9 cellular contexts compared by ENCODE assay signal in genomic region chr3:16181361-16181760, GRCh38. TPM values are rescaled to one million over a fixed set of nuclear protein-coding genes. Genes with fewer than 3 reads are reported as not detected.
DNase-seq lines count a peak whose midpoint lies in the region; ATAC-seq and TF ChIP-seq lines count a peak whose summit lies in the region.
"Had no signal": no experiment of that assay in that cellular context is flagged by ENCODE, and none has a peak within 500 bp of the region (broad histone marks: within the 10 kb centered on the region; RNA-seq: fewer than 3 reads in every experiment).

No MANE protein-coding gene starts in this region.

- H3K4me3 ChIP-seq in HL-60 (replicated peaks; ENCODE audit: insufficient read depth, low read length) (no peak overlapping the region), adrenal gland (no peak overlapping the region), right atrium auricular region (no peak overlapping the region), thyroid gland (replicated peaks in 1 of 3) (no peak overlapping the region)

- no peak for TF ChIP-seq CTCF in HL-60 (IDR thresholded peaks at IDR 0.05; ENCODE audit: insufficient read depth, low read length)
- TF ChIP-seq CTCF in adrenal gland (IDR thresholded peaks at IDR 0.05) = no peak
- no peak for TF ChIP-seq CTCF in right atrium auricular region (IDR thresholded peaks at IDR 0.05)
- TF ChIP-seq CTCF in thyroid gland (IDR thresholded peaks at IDR 0.05) = no peak

- H3K4me3 Mint-ChIP-seq in activated T-helper 1 cell treated with anti-CD3 and anti-CD28 coated beads, Interleukin-12 subunit alpha, Interleukin-12 subunit beta, Interleukin-2, Interleukin-4 antibody, amounts not matched to agents 30 ng/mL and 10 ng/mL and 1 ng/mL, durations not matched to agents 14 hours and 24 hours and 36 hours = no peak overlapping the region
- no peak overlapping the region for H3K4me3 Mint-ChIP-seq in activated T-cell treated with anti-CD3 and anti-CD28 coated beads, Interleukin-2, amount 50 U/mL, for 24 hours
- H3K4me3 Mint-ChIP-seq: naive B cell had no signal

- H3K9me3 Mint-ChIP-seq in activated T-helper 1 cell treated with anti-CD3 and anti-CD28 coated beads, Interleukin-12 subunit alpha, Interleukin-12 subunit beta, Interleukin-2, Interleukin-4 antibody, amounts not matched to agents 30 ng/mL and 10 ng/mL and 1 ng/mL, durations not matched to agents 14 hours and 24 hours and 36 hours = no peaks in the 10 kb centered on the region
- H3K9me3 Mint-ChIP-seq in activated T-cell treated with anti-CD3 and anti-CD28 coated beads, Interleukin-2, amount 50 U/mL, for 24 hours = no peaks in the 10 kb centered on the region

- DNase-seq in HL-60 (ENCODE audit: low read depth in 1 of 2, low spot score in 1 of 2) (peak; percentile 13 to 57), adrenal gland (peak in 6 of 7 donors; percentile 43 to 70 (median 60)), right atrium auricular region (ENCODE audit: low spot score) (peak; percentile 93), thyroid gland (peak; percentile 30 to 42)
- DNase-seq in activated T-helper 1 cell treated with anti-CD3 and anti-CD28 coated beads, Interleukin-12 subunit alpha, Interleukin-12 subunit beta, Interleukin-2, Interleukin-4 antibody, amounts not matched to agents 30 ng/mL and 10 ng/mL and 1 ng/mL, durations not matched to agents 14 hours and 24 hours and 36 hours (ENCODE audit: low spot score) = no peak
- DNase-seq in activated T-cell treated with anti-CD3 and anti-CD28 coated beads, Interleukin-2, amount 50 U/mL, for 24 hours = no peak
- DNase-seq: naive B cell had no signal

- ATAC-seq in HG03520 (IDR thresholded peaks at IDR 0.05; ENCODE audit: unreplicated experiment) = no peak
- ATAC-seq: activated CD4-positive, CD25-positive, alpha-beta regulatory T cell treated with anti-CD3 and anti-CD28 coated beads, Interleukin-2, amount 50 U/mL, for 24 hours had no signal

- H3K27me3 ChIP-seq in HL-60 (ENCODE audit: insufficient read depth, poor library complexity, severe bottlenecking) (no peaks in the 10 kb centered on the region), adrenal gland (no peaks in the 10 kb centered on the region), right atrium auricular region (no peaks in the 10 kb centered on the region), thyroid gland (no peaks in the 10 kb centered on the region)

- H3K27me3 Mint-ChIP-seq in activated T-helper 1 cell treated with anti-CD3 and anti-CD28 coated beads, Interleukin-12 subunit alpha, Interleukin-12 subunit beta, Interleukin-2, Interleukin-4 antibody, amounts not matched to agents 30 ng/mL and 10 ng/mL and 1 ng/mL, durations not matched to agents 14 hours and 24 hours and 36 hours (ENCODE audit: insufficient read depth) = peaks cover 9% of the 10 kb centered on the region
- H3K27me3 Mint-ChIP-seq in activated T-cell treated with anti-CD3 and anti-CD28 coated beads, Interleukin-2, amount 50 U/mL, for 24 hours = peaks cover 19% of the 10 kb centered on the region

- TF ChIP-seq POLR2A in adrenal gland (IDR thresholded peaks at IDR 0.05) (no peak), thyroid gland (IDR thresholded peaks at IDR 0.05) (no peak)

- H3K36me3 ChIP-seq in adrenal gland (replicated peaks in 1 of 2) = no peaks in the 10 kb centered on the region
- H3K36me3 ChIP-seq in right atrium auricular region = peaks cover 18% of the 10 kb centered on the region
- H3K36me3 ChIP-seq in thyroid gland = no peaks in the 10 kb centered on the region

- H3K9me3 ChIP-seq in adrenal gland (replicated peaks in 1 of 3) (no peaks in the 10 kb centered on the region), right atrium auricular region (no peaks in the 10 kb centered on the region), thyroid gland (no peaks in the 10 kb centered on the region)

- H3K4me1 ChIP-seq in adrenal gland (replicated peaks in 1 of 2) (peaks cover 0 to 10% of the 10 kb centered on the region in 2 donors), right atrium auricular region (peaks cover 0 to 16% of the 10 kb centered on the region in 2 donors), thyroid gland (no peaks in the 10 kb centered on the region)

- intact Hi-C loops in adrenal gland (cut with DNase I) = no loop called here
- intact Hi-C loops in thyroid gland (cut with DNase I) = no loop called here
- intact Hi-C loops in activated T-helper 1 cell treated with anti-CD3 and anti-CD28 coated beads, Interleukin-12 subunit alpha, Interleukin-12 subunit beta, Interleukin-2, Interleukin-4 antibody, amounts not matched to agents 30 ng/mL and 10 ng/mL and 1 ng/mL, durations not matched to agents 14 hours and 24 hours and 36 hours (cut with micrococcal nuclease) = no loop called here

- no peaks in the 10 kb centered on the region for H3K4me1 Mint-ChIP-seq in activated T-helper 1 cell treated with anti-CD3 and anti-CD28 coated beads, Interleukin-12 subunit alpha, Interleukin-12 subunit beta, Interleukin-2, Interleukin-4 antibody, amounts not matched to agents 30 ng/mL and 10 ng/mL and 1 ng/mL, durations not matched to agents 14 hours and 24 hours and 36 hours (ENCODE audit: low read depth)
- peaks cover 9% of the 10 kb centered on the region for H3K4me1 Mint-ChIP-seq in activated T-cell treated with anti-CD3 and anti-CD28 coated beads, Interleukin-2, amount 50 U/mL, for 24 hours (ENCODE audit: low read depth)

- 44 to 70% (median 52%) methylated on average over 6 of the region's 6 CpGs for WGBS in adrenal gland, 4 donors
- WGBS in thyroid gland, 2 donors = 63 to 86% methylated on average over 6 of the region's 6 CpGs

- H3K27ac ChIP-seq in HL-60 (replicated peaks) = no peak overlapping the region
- no peak overlapping the region for H3K27ac ChIP-seq in adrenal gland
- H3K27ac ChIP-seq in right atrium auricular region = no peak overlapping the region
- H3K27ac ChIP-seq in thyroid gland = no peak overlapping the region

- H3K36me3 Mint-ChIP-seq in activated T-helper 1 cell treated with anti-CD3 and anti-CD28 coated beads, Interleukin-12 subunit alpha, Interleukin-12 subunit beta, Interleukin-2, Interleukin-4 antibody, amounts not matched to agents 30 ng/mL and 10 ng/mL and 1 ng/mL, durations not matched to agents 14 hours and 24 hours and 36 hours (ENCODE audit: low read depth) = no peaks in the 10 kb centered on the region
- H3K36me3 Mint-ChIP-seq in activated T-cell treated with anti-CD3 and anti-CD28 coated beads, Interleukin-2, amount 50 U/mL, for 24 hours (ENCODE audit: low read depth) = no peaks in the 10 kb centered on the region
- H3K36me3 Mint-ChIP-seq: naive B cell had no signal

- H3K27ac Mint-ChIP-seq in activated T-helper 1 cell treated with anti-CD3 and anti-CD28 coated beads, Interleukin-12 subunit alpha, Interleukin-12 subunit beta, Interleukin-2, Interleukin-4 antibody, amounts not matched to agents 30 ng/mL and 10 ng/mL and 1 ng/mL, durations not matched to agents 14 hours and 24 hours and 36 hours = no peak overlapping the region
- H3K27ac Mint-ChIP-seq in activated T-cell treated with anti-CD3 and anti-CD28 coated beads, Interleukin-2, amount 50 U/mL, for 24 hours = no peak overlapping the region

RNA-seq across cellular contexts. Expression of gene GALNT15, which starts 6.9 kb away (rescaled TPM):
- total RNA-seq in adrenal gland = 10 to 100 TPM; 10.5 to 22.8 (median 15.5) TPM
- 10 to 100 TPM in 1 of 3 donors, 1 to 10 TPM in 2; 6.6 to 10.8 (median 7.4) TPM for polyA plus RNA-seq in adrenal gland
- total RNA-seq in right atrium auricular region = 10 to 100 TPM; 21.7 to 83.1 TPM
- 100 to 1,000 TPM in 1 of 4 donors, 10 to 100 TPM in 3; 21.3 to 226 (median 49.4) TPM for total RNA-seq in thyroid gland
- total RNA-seq in activated T-helper 1 cell treated with anti-CD3 and anti-CD28 coated beads, Interleukin-12 subunit alpha, Interleukin-12 subunit beta, Interleukin-2, Interleukin-4 antibody, amounts not matched to agents 30 ng/mL and 10 ng/mL and 1 ng/mL, durations not matched to agents 14 hours and 24 hours and 36 hours = not detected in 2 replicates

Comparison
In these comparisons a context has a peak if more than half of its experiments do, and no peak if none do; other contexts are left out.
1. DNase-seq: peak in HL-60 (2 of 2), adrenal gland (6 of 7), right atrium auricular region (single experiment) and thyroid gland (2 of 2); none in activated T-helper 1 cell treated with anti-CD3 and anti-CD28 coated beads, Interleukin-12 subunit alpha, Interleukin-12 subunit beta, Interleukin-2, Interleukin-4 antibody, amounts not matched to agents 30 ng/mL and 10 ng/mL and 1 ng/mL, durations not matched to agents 14 hours and 24 hours and 36 hours (single experiment) and activated T-cell treated with anti-CD3 and anti-CD28 coated beads, Interleukin-2, amount 50 U/mL, for 24 hours (single experiment).
2. RNA of gene GALNT15, which starts 6.9 kb away (total RNA-seq): 21.7 to 83.1 TPM in right atrium auricular region, 21.3 to 226 TPM in thyroid gland and 10.5 to 22.8 TPM in adrenal gland; not detected in activated T-helper 1 cell treated with anti-CD3 and anti-CD28 coated beads, Interleukin-12 subunit alpha, Interleukin-12 subunit beta, Interleukin-2, Interleukin-4 antibody, amounts not matched to agents 30 ng/mL and 10 ng/mL and 1 ng/mL, durations not matched to agents 14 hours and 24 hours and 36 hours; every median in the first group is over 10 times any median in the second.